ENCODE assay signal across 17 cellular contexts in genomic region chr2:113133696-113134558, GRCh38. TPM values are rescaled to one million over a fixed set of nuclear protein-coding genes. Genes with fewer than 3 reads are reported as not detected.
DNase-seq lines count a peak whose midpoint lies in the region; ATAC-seq and TF ChIP-seq lines count a peak whose summit lies in the region.
"Had no signal": no experiment of that assay in that cellular context is flagged by ENCODE, and none has a peak within 500 bp of the region (broad histone marks: within the 10 kb centered on the region; RNA-seq: fewer than 3 reads in every experiment).

No MANE protein-coding gene starts in this region.

- ATAC-seq in left colon (peak; percentile 89), HG03565 (IDR thresholded peaks at IDR 0.05; ENCODE audit: unreplicated experiment) (no peak)
- ATAC-seq: left lung, pancreas had no signal

- peak overlapping the region; percentile 25 to 86 (median 72) for H3K27ac Mint-ChIP-seq in CD14-positive monocyte
- peak overlapping the region; percentile 32 for H3K27ac Mint-ChIP-seq in activated T-helper 1 cell treated with anti-CD3 and anti-CD28 coated beads, Interleukin-12 subunit alpha, Interleukin-12 subunit beta, Interleukin-2, Interleukin-4 antibody, amounts not matched to agents 30 ng/mL and 10 ng/mL and 1 ng/mL, durations not matched to agents 14 hours and 24 hours and 36 hours
- H3K27ac Mint-ChIP-seq: activated naive CD8-positive, alpha-beta T cell had no signal

- intact Hi-C loops in CD14-positive monocyte (cut with micrococcal nuclease), result no loop called here
- intact Hi-C loops in activated T-helper 1 cell treated with anti-CD3 and anti-CD28 coated beads, Interleukin-12 subunit alpha, Interleukin-12 subunit beta, Interleukin-2, Interleukin-4 antibody, amounts not matched to agents 30 ng/mL and 10 ng/mL and 1 ng/mL, durations not matched to agents 14 hours and 24 hours and 36 hours (cut with micrococcal nuclease), result no loop called here
- intact Hi-C loops in left colon (cut with DNase I, micrococcal nuclease), result no loop called here

- H3K9me3 Mint-ChIP-seq in CD14-positive monocyte, result peaks cover 0 to 2% (median 0%) of the 10 kb centered on the region in 7 donors
- no peaks in the 10 kb centered on the region for H3K9me3 Mint-ChIP-seq in activated T-helper 1 cell treated with anti-CD3 and anti-CD28 coated beads, Interleukin-12 subunit alpha, Interleukin-12 subunit beta, Interleukin-2, Interleukin-4 antibody, amounts not matched to agents 30 ng/mL and 10 ng/mL and 1 ng/mL, durations not matched to agents 14 hours and 24 hours and 36 hours

- H3K36me3 Mint-ChIP-seq in CD14-positive monocyte, result peaks cover 50 to 54% of the 10 kb centered on the region in 2 donors
- no peaks in the 10 kb centered on the region for H3K36me3 Mint-ChIP-seq in activated T-helper 1 cell treated with anti-CD3 and anti-CD28 coated beads, Interleukin-12 subunit alpha, Interleukin-12 subunit beta, Interleukin-2, Interleukin-4 antibody, amounts not matched to agents 30 ng/mL and 10 ng/mL and 1 ng/mL, durations not matched to agents 14 hours and 24 hours and 36 hours (ENCODE audit: low read depth)
- H3K36me3 Mint-ChIP-seq: activated naive CD8-positive, alpha-beta T cell had no signal

- TF ChIP-seq CTCF in CD14-positive monocyte (IDR thresholded peaks at IDR 0.05), result no peak

- peaks cover 0 to 2% (median 0%) of the 10 kb centered on the region in 3 donors for H3K27me3 Mint-ChIP-seq in CD14-positive monocyte (ENCODE audit: low read depth in 3 of 3)
- H3K27me3 Mint-ChIP-seq in activated T-helper 1 cell treated with anti-CD3 and anti-CD28 coated beads, Interleukin-12 subunit alpha, Interleukin-12 subunit beta, Interleukin-2, Interleukin-4 antibody, amounts not matched to agents 30 ng/mL and 10 ng/mL and 1 ng/mL, durations not matched to agents 14 hours and 24 hours and 36 hours (ENCODE audit: insufficient read depth), result peaks cover 2% of the 10 kb centered on the region
- H3K27me3 Mint-ChIP-seq: activated naive CD8-positive, alpha-beta T cell had no signal

- no peak for DNase-seq in CD14-positive monocyte (ENCODE audit: low spot score)
- DNase-seq in ELR (ENCODE audit: low read depth), result peak; percentile 40
- DNase-seq in activated T-helper 1 cell treated with anti-CD3 and anti-CD28 coated beads, Interleukin-12 subunit alpha, Interleukin-12 subunit beta, Interleukin-2, Interleukin-4 antibody, amounts not matched to agents 30 ng/mL and 10 ng/mL and 1 ng/mL, durations not matched to agents 14 hours and 24 hours and 36 hours (ENCODE audit: low spot score), result no peak
- DNase-seq in left colon, result peak in 1 of 2 donors; percentile 42
- no peak for DNase-seq in SKM-1 treated with dmso at 0.1 percent for 144 hours (lab: John Stamatoyannopoulos, UW; ENCODE audit: unreplicated experiment)
- DNase-seq in GM19240 (ENCODE audit: insufficient read length, low spot score), result no peak
- DNase-seq: effector CD8-positive, alpha-beta T cell; hypothalamus; left lung; NCI-H1694 treated with DMSO at 0.1 percent for 48 hours; NCI-H510A; pancreas; T1000 had no signal

- no peak overlapping the region for H3K4me3 Mint-ChIP-seq in CD14-positive monocyte
- H3K4me3 Mint-ChIP-seq in activated T-helper 1 cell treated with anti-CD3 and anti-CD28 coated beads, Interleukin-12 subunit alpha, Interleukin-12 subunit beta, Interleukin-2, Interleukin-4 antibody, amounts not matched to agents 30 ng/mL and 10 ng/mL and 1 ng/mL, durations not matched to agents 14 hours and 24 hours and 36 hours, result no peak overlapping the region
- H3K4me3 Mint-ChIP-seq: activated naive CD8-positive, alpha-beta T cell had no signal

- peaks cover 54% of the 10 kb centered on the region for H3K4me1 Mint-ChIP-seq in CD14-positive monocyte
- peaks cover 34% of the 10 kb centered on the region for H3K4me1 Mint-ChIP-seq in activated T-helper 1 cell treated with anti-CD3 and anti-CD28 coated beads, Interleukin-12 subunit alpha, Interleukin-12 subunit beta, Interleukin-2, Interleukin-4 antibody, amounts not matched to agents 30 ng/mL and 10 ng/mL and 1 ng/mL, durations not matched to agents 14 hours and 24 hours and 36 hours (ENCODE audit: low read depth)

RNA-seq across cellular contexts. Expression of gene IL1RN, which starts 6.5 kb away (rescaled TPM):
- polyA plus RNA-seq in CD14-positive monocyte, result 100 to 1,000 TPM in 1 of 2 donors, 10 to 100 TPM in 1; 92.0 to 109 TPM
- 4.2 and 4.7 TPM in 2 replicates for total RNA-seq in activated T-helper 1 cell treated with anti-CD3 and anti-CD28 coated beads, Interleukin-12 subunit alpha, Interleukin-12 subunit beta, Interleukin-2, Interleukin-4 antibody, amounts not matched to agents 30 ng/mL and 10 ng/mL and 1 ng/mL, durations not matched to agents 14 hours and 24 hours and 36 hours
- 10 to 100 TPM in 1 of 2 donors, 1 to 10 TPM in 1; 2.6 to 15.7 TPM for total RNA-seq in left colon
- total RNA-seq: SJSA1 had no signal
- polyA plus RNA-seq: BJ had no signal

RNA-seq across cellular contexts. Expression of gene PSD4, which starts 39.8 kb away (rescaled TPM):
- polyA plus RNA-seq in CD14-positive monocyte, result 10 to 100 TPM; 11.0 to 18.2 TPM
- 249 and 257 TPM in 2 replicates for total RNA-seq in activated T-helper 1 cell treated with anti-CD3 and anti-CD28 coated beads, Interleukin-12 subunit alpha, Interleukin-12 subunit beta, Interleukin-2, Interleukin-4 antibody, amounts not matched to agents 30 ng/mL and 10 ng/mL and 1 ng/mL, durations not matched to agents 14 hours and 24 hours and 36 hours
- 10 to 100 TPM; 68.4 to 72.1 TPM for total RNA-seq in left colon
